ENCODE assay signal across 27 cellular contexts in the genomic region with DNA sequence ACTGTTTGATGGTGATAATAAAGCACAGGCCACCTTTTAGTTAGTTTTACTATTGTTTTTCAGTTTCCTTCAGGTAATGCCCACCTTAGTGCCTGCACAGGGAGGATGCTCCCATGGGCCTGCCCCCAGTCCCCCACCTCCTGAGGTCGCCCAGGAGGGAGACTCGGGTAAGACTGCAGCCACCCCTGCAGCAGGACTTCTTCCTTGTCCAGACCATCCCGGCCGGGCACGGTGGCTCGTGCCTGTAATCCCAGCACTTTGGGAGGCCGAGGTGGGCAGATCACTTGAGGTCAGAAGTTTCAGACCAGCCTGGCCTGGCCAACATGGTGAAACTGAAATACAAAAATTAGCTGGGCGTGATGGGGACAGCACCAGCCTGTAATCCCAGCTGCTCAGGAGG.
"Had no signal": no experiment of that assay in that cellular context is flagged by ENCODE, and none has a peak within 500 bp of the region (broad histone marks: within the 10 kb centered on the region; RNA-seq: fewer than 3 reads in every experiment).

No MANE protein-coding gene starts in this region.

- H3K9me3 Mint-ChIP-seq: naive thymus-derived CD4-positive, alpha-beta T cell; natural killer cell; stimulated activated effector memory CD8-positive, alpha-beta T cell treated with anti-CD3 and anti-CD28 coated beads, Interleukin-12 subunit alpha, Interleukin-12 subunit beta, amount 100 ng/mL, for 72 hours; stimulated activated naive B cell treated with anti-CD40 and anti-IgM and Interleukin-4, amounts not matched to agents 10 μg/mL and 1 μg/mL and 100 μg/mL, for 72 hours; stimulated activated naive CD8-positive, alpha-beta T cell treated with anti-CD3 and anti-CD28 coated beads, Interleukin-15, Interleukin-2, amounts not matched to agents 100 ng/mL and 50 ng/mL, for 24 hours; type B pancreatic cell had no signal

- H3K27me3 Mint-ChIP-seq: stimulated activated naive B cell treated with anti-CD40 and anti-IgM and Interleukin-4, amounts not matched to agents 10 μg/mL and 1 μg/mL and 100 μg/mL, for 72 hours; type B pancreatic cell had no signal

- H3K4me1 Mint-ChIP-seq: naive thymus-derived CD4-positive, alpha-beta T cell; natural killer cell; stimulated activated effector memory CD8-positive, alpha-beta T cell treated with anti-CD3 and anti-CD28 coated beads, Interleukin-12 subunit alpha, Interleukin-12 subunit beta, amount 100 ng/mL, for 72 hours; stimulated activated naive B cell treated with anti-CD40 and anti-IgM and Interleukin-4, amounts not matched to agents 10 μg/mL and 1 μg/mL and 100 μg/mL, for 72 hours had no signal

- H3K4me2 ChIP-seq: neural progenitor cell had no signal

- H3K27me3 ChIP-seq: neural progenitor cell, neutrophil, pancreas, right lobe of liver, sigmoid colon, stomach, thyroid gland, tibial nerve, upper lobe of right lung, uterus had no signal

- H3K4me3 Mint-ChIP-seq: naive thymus-derived CD4-positive, alpha-beta T cell; natural killer cell; nephron; neural progenitor cell; stimulated activated effector memory CD8-positive, alpha-beta T cell treated with anti-CD3 and anti-CD28 coated beads, Interleukin-12 subunit alpha, Interleukin-12 subunit beta, amount 100 ng/mL, for 72 hours; stimulated activated naive B cell treated with anti-CD40 and anti-IgM and Interleukin-4, amounts not matched to agents 10 μg/mL and 1 μg/mL and 100 μg/mL, for 72 hours; stimulated activated naive CD8-positive, alpha-beta T cell treated with anti-CD3 and anti-CD28 coated beads, Interleukin-15, Interleukin-2, amounts not matched to agents 100 ng/mL and 50 ng/mL, for 24 hours; type B pancreatic cell had no signal

- H3K27ac Mint-ChIP-seq: natural killer cell; nephron; neural progenitor cell; stimulated activated naive B cell treated with anti-CD40 and anti-IgM and Interleukin-4, amounts not matched to agents 10 μg/mL and 1 μg/mL and 100 μg/mL, for 72 hours; stimulated activated naive CD8-positive, alpha-beta T cell treated with anti-CD3 and anti-CD28 coated beads, Interleukin-15, Interleukin-2, amounts not matched to agents 100 ng/mL and 50 ng/mL, for 24 hours; type B pancreatic cell had no signal

- H3K36me3 ChIP-seq: neural progenitor cell, neutrophil, pancreas, prostate gland, right lobe of liver, sigmoid colon, stomach, thoracic aorta, thyroid gland, tibial nerve, upper lobe of right lung, uterus had no signal

- ATAC-seq: naive thymus-derived CD4-positive, alpha-beta T cell; right lobe of liver; stimulated activated effector memory CD8-positive, alpha-beta T cell treated with anti-CD3 and anti-CD28 coated beads, Interleukin-12 subunit alpha, Interleukin-12 subunit beta, amount 100 ng/mL, for 72 hours; stimulated activated naive B cell treated with anti-CD40 and anti-IgM and Interleukin-4, amounts not matched to agents 10 μg/mL and 1 μg/mL and 100 μg/mL, for 72 hours; upper lobe of right lung had no signal

- H3K4me1 ChIP-seq: pancreas, prostate gland, right lobe of liver, thyroid gland, upper lobe of right lung, uterus had no signal

- H3K27ac ChIP-seq: neural progenitor cell, neutrophil, pancreas, prostate gland, right lobe of liver, sigmoid colon, stomach, thoracic aorta, thyroid gland, tibial nerve, upper lobe of right lung, uterus had no signal

- H3K36me3 Mint-ChIP-seq: naive thymus-derived CD4-positive, alpha-beta T cell; natural killer cell; stimulated activated effector memory CD8-positive, alpha-beta T cell treated with anti-CD3 and anti-CD28 coated beads, Interleukin-12 subunit alpha, Interleukin-12 subunit beta, amount 100 ng/mL, for 72 hours; stimulated activated naive B cell treated with anti-CD40 and anti-IgM and Interleukin-4, amounts not matched to agents 10 μg/mL and 1 μg/mL and 100 μg/mL, for 72 hours; type B pancreatic cell had no signal

- H3K9me3 ChIP-seq: neutrophil, pancreas, prostate gland, right lobe of liver, sigmoid colon, stomach, thoracic aorta, thyroid gland, tibial nerve, upper lobe of right lung, uterus had no signal

- DNase-seq: naive thymus-derived CD4-positive, alpha-beta T cell; natural killer cell; nucleus accumbens; pancreas; retina; right lobe of liver; sigmoid colon; small intestine; stimulated activated CD4-positive, alpha-beta T cell treated with anti-CD3 and anti-CD28 coated beads, Interleukin-15, amount 100 ng/mL, for 24 hours; stimulated activated CD4-positive, alpha-beta T cell treated with anti-CD3 and anti-CD28 coated beads, Interleukin-2, amount 100 ng/mL, for 24 hours; stimulated activated CD4-positive, alpha-beta T cell treated with anti-CD3 and anti-CD28 coated beads, Interleukin-2, amount 100 ng/mL, for 48 hours; stimulated activated CD4-positive, alpha-beta T cell treated with anti-CD3 and anti-CD28 coated beads, Interleukin-4, amount 100 ng/mL, for 24 hours; stimulated activated naive B cell treated with anti-CD40 and anti-IgM and Interleukin-4, amounts not matched to agents 10 μg/mL and 1 μg/mL and 100 μg/mL, for 72 hours; stimulated activated naive CD4-positive, alpha-beta T cell treated with Interleukin-2 at 50 U/mL for 16 hours; stomach; thyroid gland; upper lobe of right lung; uterus had no signal

- H2AFZ ChIP-seq: neural progenitor cell had no signal

- H3K9ac ChIP-seq: neural progenitor cell had no signal

- H3K4me3 ChIP-seq: neural progenitor cell, pancreas, prostate gland, right lobe of liver, sigmoid colon, stomach, thoracic aorta, thyroid gland, tibial nerve, upper lobe of right lung, uterus had no signal
